Comparison of ENCODE assay signal across 8 cellular contexts in genomic region chr3:15372918-15373317, GRCh38.
"Had no signal": no experiment of that assay in that cellular context is flagged by ENCODE, and none has a peak within 500 bp of the region (broad histone marks: within the 10 kb centered on the region; RNA-seq: fewer than 3 reads in every experiment).

No MANE protein-coding gene starts in this region.

- FAIRE-seq: HepG2, HTR-8/SVneo had no signal

- H3K27ac ChIP-seq: HL-60, KMS-11 had no signal

- ATAC-seq: HepG2 had no signal

- H3K4me2 ChIP-seq: KMS-11 had no signal

- H3K27me3 Mint-ChIP-seq: IgD-negative memory B cell had no signal

- DNase-seq: IMR-90, KBM-7, KG1 had no signal

- H3K9me3 Mint-ChIP-seq: IgD-negative memory B cell had no signal

- H3K9ac ChIP-seq: KMS-11 had no signal
